In the genomic region with DNA sequence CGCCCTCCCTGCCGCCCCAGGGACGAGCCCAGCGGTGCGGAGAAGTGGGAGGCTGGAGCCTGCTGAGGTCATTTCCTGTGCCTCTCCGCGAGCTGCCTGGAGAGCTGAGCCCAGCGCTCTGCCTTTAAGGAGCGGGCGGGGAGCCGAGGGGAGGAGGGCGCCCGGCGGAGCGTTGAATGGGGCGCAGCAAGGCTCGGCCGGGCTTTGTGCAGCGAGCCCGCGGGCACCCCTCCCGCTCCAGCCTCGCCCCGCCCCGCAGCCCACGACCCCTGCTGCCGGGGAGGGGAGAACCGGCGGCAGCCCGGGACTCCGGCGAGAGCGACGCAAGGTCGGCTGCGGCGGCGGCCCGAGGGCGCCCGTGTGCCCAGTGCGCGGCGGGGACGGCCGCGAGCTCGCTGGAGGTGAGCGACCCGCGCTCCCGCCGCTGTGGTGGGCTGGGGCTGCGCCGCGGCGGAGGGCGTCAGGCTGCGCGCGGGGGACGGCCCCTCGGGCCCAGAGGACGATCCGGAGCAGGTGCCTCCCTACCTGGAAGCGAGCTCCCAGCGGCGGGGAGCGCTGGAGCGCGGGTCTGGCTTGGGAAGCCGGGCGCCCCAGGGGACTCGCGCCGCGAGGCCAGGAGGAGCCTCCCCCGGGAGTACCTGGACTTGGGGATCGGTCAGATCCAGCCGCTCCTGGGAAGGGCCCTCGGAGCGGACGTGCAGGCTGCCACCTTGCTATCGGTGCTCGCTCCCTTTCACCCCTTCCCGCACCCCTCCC, we compare ENCODE assay signal across 1 cellular context.
TF ChIP-seq lines count a peak whose summit lies in the region.

A gene (plus strand): TSS at position 293 of the 756 bp plus-strand sequence. CDS start 8,578 bp downstream, outside the sequence.

TF ChIP-seq in GM12878, 131 proteins besides CTCF, POLR2A, EP300 and RAD21 (continued from another document):
- TF ChIP-seq, protein P1, sequence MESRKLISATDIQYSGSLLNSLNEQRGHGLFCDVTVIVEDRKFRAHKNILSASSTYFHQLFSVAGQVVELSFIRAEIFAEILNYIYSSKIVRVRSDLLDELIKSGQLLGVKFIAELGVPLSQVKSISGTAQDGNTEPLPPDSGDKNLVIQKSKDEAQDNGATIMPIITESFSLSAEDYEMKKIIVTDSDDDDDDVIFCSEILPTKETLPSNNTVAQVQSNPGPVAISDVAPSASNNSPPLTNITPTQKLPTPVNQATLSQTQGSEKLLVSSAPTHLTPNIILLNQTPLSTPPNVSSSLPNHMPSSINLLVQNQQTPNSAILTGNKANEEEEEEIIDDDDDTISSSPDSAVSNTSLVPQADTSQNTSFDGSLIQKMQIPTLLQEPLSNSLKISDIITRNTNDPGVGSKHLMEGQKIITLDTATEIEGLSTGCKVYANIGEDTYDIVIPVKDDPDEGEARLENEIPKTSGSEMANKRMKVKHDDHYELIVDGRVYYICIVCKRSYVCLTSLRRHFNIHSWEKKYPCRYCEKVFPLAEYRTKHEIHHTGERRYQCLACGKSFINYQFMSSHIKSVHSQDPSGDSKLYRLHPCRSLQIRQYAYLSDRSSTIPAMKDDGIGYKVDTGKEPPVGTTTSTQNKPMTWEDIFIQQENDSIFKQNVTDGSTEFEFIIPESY (IDR thresholded peaks at IDR 0.05) = no peak
- TF ChIP-seq CBX3 (IDR thresholded peaks at IDR 0.05; ENCODE audit: borderline replicate concordance, low read depth) (no peak), IKZF1 (conservative IDR thresholded peaks at IDR 0.05) (0 out of 2 replicates have a peak, but pooled peaks have one; percentile 53), PAX5 (IDR thresholded peaks at IDR 0.05; ENCODE audit: borderline replicate concordance, low read depth, low read length) (no peak), DPF2 (IDR thresholded peaks at IDR 0.05) (0 out of 2 replicates have a peak, but pooled peaks have one; percentile 35), RELA (IDR thresholded peaks at IDR 0.05; ENCODE audit: borderline replicate concordance, partially characterized antibody) (no peak), SUZ12 (IDR thresholded peaks at IDR 0.05; ENCODE audit: unreplicated experiment) (peak; percentile 30), RCOR1 (conservative IDR thresholded peaks at IDR 0.05; ENCODE audit: low read depth, low read length) (no peak), SMAD5 (IDR thresholded peaks at IDR 0.05; ENCODE audit: low read depth) (no peak), CREB1 (IDR thresholded peaks at IDR 0.05; ENCODE audit: low read depth) (0 out of 2 replicates have a peak, but pooled peaks have one; percentile 27), HDGF (IDR thresholded peaks at IDR 0.05) (no peak), BHLHE40 (IDR thresholded peaks at IDR 0.05; ENCODE audit: borderline replicate concordance in 1 of 2, low read depth in 2 of 2, low read length in 1 of 2) (0 out of 4 replicates have a peak, but pooled peaks of 1 of the 2 experiments have one; percentile 18), FOXK2 (IDR thresholded peaks at IDR 0.05) (no peak), RBBP5 (conservative IDR thresholded peaks at IDR 0.05) (no peak), HDAC6 (IDR thresholded peaks at IDR 0.05; ENCODE audit: unreplicated experiment) (peak; percentile 89), STAT3 (IDR thresholded peaks at IDR 0.05; ENCODE audit: low read depth, low read length) (no peak)
- TF ChIP-seq, protein P2, sequence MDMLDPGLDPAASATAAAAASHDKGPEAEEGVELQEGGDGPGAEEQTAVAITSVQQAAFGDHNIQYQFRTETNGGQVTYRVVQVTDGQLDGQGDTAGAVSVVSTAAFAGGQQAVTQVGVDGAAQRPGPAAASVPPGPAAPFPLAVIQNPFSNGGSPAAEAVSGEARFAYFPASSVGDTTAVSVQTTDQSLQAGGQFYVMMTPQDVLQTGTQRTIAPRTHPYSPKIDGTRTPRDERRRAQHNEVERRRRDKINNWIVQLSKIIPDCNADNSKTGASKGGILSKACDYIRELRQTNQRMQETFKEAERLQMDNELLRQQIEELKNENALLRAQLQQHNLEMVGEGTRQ (IDR thresholded peaks at IDR 0.05; ENCODE audit: borderline replicate concordance, low read depth, low read length) = no peak
